In the genomic region with DNA sequence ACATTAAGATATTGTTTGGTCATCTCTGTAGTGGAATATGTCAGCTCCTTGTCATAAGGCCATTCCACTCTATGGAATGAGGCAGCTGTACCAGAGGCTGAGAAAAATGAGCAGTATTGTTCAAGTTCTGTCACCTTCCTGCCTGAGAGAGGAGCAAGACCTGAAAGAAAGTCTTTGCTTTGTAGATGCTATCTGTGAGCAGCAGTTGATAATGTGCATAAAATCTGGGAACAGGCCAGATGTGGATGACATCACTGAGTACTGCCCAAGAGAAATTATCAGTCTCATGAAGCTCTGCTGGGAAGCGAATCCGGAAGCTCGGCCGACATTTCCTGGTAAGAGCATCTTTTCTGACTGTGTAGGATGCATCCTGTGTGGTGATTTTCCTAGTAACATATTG, we compare ENCODE assay signal across 20 cellular contexts.
"Had no signal": no experiment of that assay in that cellular context is flagged by ENCODE, and none has a peak within 500 bp of the region (broad histone marks: within the 10 kb centered on the region; RNA-seq: fewer than 3 reads in every experiment).

No MANE protein-coding gene starts in this region.

- FAIRE-seq: endothelial cell of umbilical vein had no signal

- ATAC-seq: activated CD8-positive, alpha-beta T cell treated with anti-CD3 and anti-CD28 coated beads for 36 hours; activated naive CD4-positive, alpha-beta T cell treated with anti-CD3 and anti-CD28 coated beads, Interleukin-2, amount 50 U/mL, for 72 hours; activated T-cell treated with anti-CD3 and anti-CD28 coated beads, Interleukin-2, amount 50 U/mL, for 4 hours; effector memory CD8-positive, alpha-beta T cell; gastroesophageal sphincter; naive thymus-derived CD8-positive, alpha-beta T cell; T-cell had no signal

- H3K9me3 ChIP-seq: gastroesophageal sphincter, heart left ventricle, spleen, upper lobe of left lung, vagina had no signal

- DNase-seq: activated B cell treated with CpG ODN at 0.5 μM for 24 hours; activated CD4-positive, alpha-beta T cell treated with anti-CD3 and anti-CD28 coated beads, Interleukin-2, amount 50 U/mL, for 1 hour; activated CD8-positive, alpha-beta T cell treated with anti-CD3 and anti-CD28 coated beads for 36 hours; activated naive CD4-positive, alpha-beta T cell; activated T-cell treated with anti-CD3 and anti-CD28 coated beads, Interleukin-2, amount 50 U/mL, for 4 hours; cerebellar nuclear complex; effector memory CD8-positive, alpha-beta T cell; naive thymus-derived CD8-positive, alpha-beta T cell; right cardiac atrium; spleen; T-cell; upper lobe of left lung had no signal

- H3K27me3 ChIP-seq: cardiac muscle cell, gastroesophageal sphincter, heart left ventricle, spleen, upper lobe of left lung, vagina had no signal

- H3K4me1 ChIP-seq: gastroesophageal sphincter had no signal

- H2AFZ ChIP-seq: parathyroid adenoma had no signal

- H3K9ac ChIP-seq: parathyroid adenoma had no signal

- H3K4me3 ChIP-seq: cardiac muscle cell, coronary artery, gastroesophageal sphincter, heart left ventricle, spleen, upper lobe of left lung, vagina had no signal

- H3K27ac ChIP-seq: cardiac muscle cell, coronary artery, gastroesophageal sphincter, heart left ventricle, parathyroid adenoma, upper lobe of left lung, vagina had no signal
